ENCODE assay signal across 23 cellular contexts in genomic region chr5:35067985-35068384, GRCh38. TPM values are rescaled to one million over a fixed set of nuclear protein-coding genes. Genes with fewer than 3 reads are reported as not detected.
"Had no signal": no experiment of that assay in that cellular context is flagged by ENCODE, and none has a peak within 500 bp of the region (broad histone marks: within the 10 kb centered on the region; RNA-seq: fewer than 3 reads in every experiment).

No MANE protein-coding gene starts in this region.

- H3K4me3 ChIP-seq: ascending aorta, lower lobe of right lung, sigmoid colon, stomach had no signal

- H3K4me1 ChIP-seq: ascending aorta, lower lobe of right lung, stomach had no signal

- FAIRE-seq: bronchial epithelial cell had no signal

- H3K27ac Mint-ChIP-seq: natural killer cell; stimulated activated effector memory CD8-positive, alpha-beta T cell treated with anti-CD3 and anti-CD28 coated beads, Interleukin-12 subunit alpha, Interleukin-12 subunit beta, amount 100 ng/mL, for 72 hours; type B pancreatic cell had no signal

- H3K27me3 ChIP-seq: ascending aorta, sigmoid colon, stomach had no signal

- H3K36me3 ChIP-seq: ascending aorta, lower lobe of right lung, sigmoid colon had no signal

- H3K27ac ChIP-seq: ascending aorta, lower lobe of right lung, sigmoid colon, stomach had no signal

- H3K27me3 Mint-ChIP-seq: type B pancreatic cell had no signal

- H3K4me1 Mint-ChIP-seq: natural killer cell; stimulated activated effector memory CD8-positive, alpha-beta T cell treated with anti-CD3 and anti-CD28 coated beads, Interleukin-12 subunit alpha, Interleukin-12 subunit beta, amount 100 ng/mL, for 72 hours had no signal

- H3K9me3 Mint-ChIP-seq: natural killer cell; stimulated activated effector memory CD8-positive, alpha-beta T cell treated with anti-CD3 and anti-CD28 coated beads, Interleukin-12 subunit alpha, Interleukin-12 subunit beta, amount 100 ng/mL, for 72 hours; type B pancreatic cell had no signal

- H3K4me3 Mint-ChIP-seq: natural killer cell; stimulated activated effector memory CD8-positive, alpha-beta T cell treated with anti-CD3 and anti-CD28 coated beads, Interleukin-12 subunit alpha, Interleukin-12 subunit beta, amount 100 ng/mL, for 72 hours; type B pancreatic cell had no signal

- H3K36me3 Mint-ChIP-seq: natural killer cell; stimulated activated effector memory CD8-positive, alpha-beta T cell treated with anti-CD3 and anti-CD28 coated beads, Interleukin-12 subunit alpha, Interleukin-12 subunit beta, amount 100 ng/mL, for 72 hours; type B pancreatic cell had no signal

- DNase-seq: activated CD8-positive, alpha-beta memory T cell treated with anti-CD3 and anti-CD28 coated beads for 24 hours; activated CD8-positive, alpha-beta memory T cell treated with anti-CD3 and anti-CD28 coated beads, Interleukin-2, amount 50 U/mL, for 48 hours; activated effector memory CD4-positive, alpha-beta T cell treated with anti-CD3 and anti-CD28 coated beads, Interleukin-2, amount 50 U/mL, for 16 hours; activated naive CD4-positive, alpha-beta T cell treated with anti-CD3 and anti-CD28 coated beads, Interleukin-2, amount 50 U/mL, for 16 hours; activated T-cell treated with anti-CD3 and anti-CD28 coated beads, Interleukin-2, amount 50 U/mL, for 48 hours; effector CD4-positive, alpha-beta T cell; hypothalamus; islet precursor cell; left colon; lower lobe of right lung; natural killer cell; sigmoid colon; stimulated activated CD4-positive, alpha-beta T cell treated with anti-CD3 and anti-CD28 coated beads, Interleukin-4, amount 100 ng/mL, for 24 hours; stomach; T1000 had no signal

- ATAC-seq: activated CD4-positive, CD25-positive, alpha-beta regulatory T cell treated with anti-CD3 and anti-CD28 coated beads, Interleukin-2, amount 50 U/mL, for 24 hours; esophagus mucosa; left colon; lower lobe of right lung; natural killer cell; stimulated activated effector memory CD8-positive, alpha-beta T cell treated with anti-CD3 and anti-CD28 coated beads, Interleukin-12 subunit alpha, Interleukin-12 subunit beta, amount 100 ng/mL, for 72 hours had no signal

- H3K9me3 ChIP-seq: ascending aorta, lower lobe of right lung, sigmoid colon, stomach had no signal

RNA-seq across cellular contexts. Expression of gene AGXT2, which starts 20.2 kb away (rescaled TPM):
- total RNA-seq: ascending aorta, bronchial epithelial cell, cerebellum, esophagus mucosa, left colon, lower lobe of right lung, natural killer cell, sigmoid colon, temporal lobe had no signal
- polyA plus RNA-seq: sigmoid colon, stomach had no signal
